1 cellular context compared by ENCODE assay signal in the genomic region with DNA sequence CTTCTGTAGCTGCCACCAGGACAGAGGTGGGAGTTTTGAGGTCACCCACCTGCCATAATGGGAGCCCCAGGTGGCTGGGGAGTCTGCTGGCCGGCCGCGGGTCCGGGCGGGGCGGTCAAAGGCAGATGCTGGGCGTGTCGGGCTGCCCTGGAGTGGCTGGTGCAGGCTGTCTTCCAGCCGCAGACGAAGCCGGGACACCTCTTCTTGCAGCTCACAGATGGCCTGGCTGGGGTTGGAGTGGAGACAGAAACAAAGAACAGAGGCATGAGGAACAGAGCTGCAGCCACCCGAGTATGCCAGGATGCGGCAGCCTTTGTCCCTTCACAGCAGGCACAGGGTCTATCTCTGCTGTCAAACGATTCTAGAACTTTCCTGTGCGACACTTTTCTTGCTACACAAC.
A peak's percentile ranks its signal among the peaks of the same experiment; 100 is the strongest.
TF ChIP-seq lines count a peak whose summit lies in the region.

No MANE protein-coding gene starts in this region.

TF ChIP-seq in K562, 482 proteins besides CTCF, POLR2A, EP300 and RAD21:
- no peak for TF ChIP-seq POLR2H (tag; IDR thresholded peaks at IDR 0.05; ENCODE audit: low read depth)
- peak; percentile 24 for TF ChIP-seq RBM22 (IDR thresholded peaks at IDR 0.05; ENCODE audit: low read depth, low read length, poor library complexity, severe bottlenecking)
- TF ChIP-seq POLR2G (IDR thresholded peaks at IDR 0.05; ENCODE audit: low read depth, low read length): peak; percentile 63
- no peak for TF ChIP-seq YY1 (IDR thresholded peaks at IDR 0.05; ENCODE audit: borderline replicate concordance in 1 of 3, control insufficient read depth in 1 of 3, extremely low read depth in 1 of 3, insufficient read depth in 3 of 3, insufficient read length in 1 of 3, insufficient replicate concordance in 2 of 3, low read depth in 1 of 3, low read length in 2 of 3)
- no peak for TF ChIP-seq ETV6 (IDR thresholded peaks at IDR 0.05; ENCODE audit: borderline replicate concordance in 1 of 2, low read depth in 2 of 2, low read length in 1 of 2)
- TF ChIP-seq ETV6 (CRISPR knock-in tag; IDR thresholded peaks at IDR 0.05; ENCODE audit: borderline replicate concordance): no peak
